ENCODE assay signal across 15 cellular contexts in the genomic region with DNA sequence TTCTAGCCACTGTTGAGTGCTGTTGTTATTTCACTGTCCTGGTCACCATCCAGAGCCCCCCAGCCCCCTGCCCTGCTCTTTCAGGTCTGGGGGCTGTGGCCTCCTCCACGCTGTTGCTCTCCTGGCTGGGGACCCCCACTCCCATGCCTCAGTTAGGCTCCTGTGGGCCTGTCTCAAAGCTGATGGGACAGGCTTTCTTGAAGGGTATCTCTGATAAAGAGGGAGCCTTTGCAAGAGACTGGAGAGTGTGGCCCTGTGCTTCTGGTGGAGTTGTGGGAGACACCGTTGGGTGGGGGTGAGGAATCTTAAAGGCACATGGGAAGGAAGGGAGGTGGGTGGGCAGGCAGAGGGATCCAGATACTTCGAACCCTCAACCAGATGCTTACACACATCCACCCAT. TPM values are rescaled to one million over a fixed set of nuclear protein-coding genes. Genes with fewer than 3 reads are reported as not detected.
DNase-seq lines count a peak whose midpoint lies in the region; ATAC-seq and TF ChIP-seq lines count a peak whose summit lies in the region.
"Had no signal": no experiment of that assay in that cellular context is flagged by ENCODE, and none has a peak within 500 bp of the region (broad histone marks: within the 10 kb centered on the region; RNA-seq: fewer than 3 reads in every experiment).

No MANE protein-coding gene starts in this region.

- peaks cover 2% of the 10 kb centered on the region for H3K9me3 Mint-ChIP-seq in activated CD4-positive, alpha-beta memory T cell treated with anti-CD3 and anti-CD28 coated beads, Interleukin-2, amount 10 ng/mL, durations not matched to agents 7 days and 5 days
- H3K9me3 Mint-ChIP-seq: CD4-positive, alpha-beta T cell had no signal

- CTCF ChIA-PET in HEK293 (lab: Yijun Ruan, JAX) = interaction anchor here (10.0 kb wide), 1 partner anchor 16 kb away, joined by 98 read pairs; no protein-coding TSS in a partner anchor
- CTCF ChIA-PET in activated CD4-positive, alpha-beta memory T cell treated with anti-CD3 and anti-CD28 coated beads, Interleukin-2, amount 10 ng/mL, durations not matched to agents 7 days and 5 days (lab: Charles Lee) = no interaction called here

- H3K79me2 ChIP-seq in osteoblast (ENCODE audit: insufficient read depth, low read length) = no peaks in the 10 kb centered on the region

- H3K27ac ChIP-seq in HEK293 (ENCODE audit: extremely low read depth, low read depth, low read length) (peak overlapping the region; percentile 1; the same call in 1 of the 2 replicates), RWPE2 (ENCODE audit: poor library complexity, severe bottlenecking) (no peak overlapping the region), osteoblast (ENCODE audit: low read depth, low read length) (no peak overlapping the region)
- H3K27ac ChIP-seq: C4-2B had no signal

- no peaks in the 10 kb centered on the region for H4K20me1 ChIP-seq in osteoblast (ENCODE audit: insufficient read depth, low read length)

- H3K9me3 ChIP-seq in HEK293 (ENCODE audit: control insufficient read depth, insufficient read depth, low read depth, low read length) = no peaks in the 10 kb centered on the region
- H3K9me3 ChIP-seq in RWPE2 (ENCODE audit: severe bottlenecking) = no peaks in the 10 kb centered on the region
- no peaks in the 10 kb centered on the region for H3K9me3 ChIP-seq in osteoblast (ENCODE audit: low read depth, low read length)

- H3K36me3 ChIP-seq in HEK293 (ENCODE audit: control insufficient read depth in 2 of 2, insufficient read depth in 1 of 2, low read length in 2 of 2) (no peaks in the 10 kb centered on the region), RWPE2 (ENCODE audit: low read depth) (no peaks in the 10 kb centered on the region), osteoblast (ENCODE audit: insufficient read depth, low read length) (no peaks in the 10 kb centered on the region)

- no peak overlapping the region for H3K4me3 Mint-ChIP-seq in activated CD4-positive, alpha-beta memory T cell treated with anti-CD3 and anti-CD28 coated beads, Interleukin-2, amount 10 ng/mL, durations not matched to agents 7 days and 5 days
- H3K4me3 Mint-ChIP-seq: CD4-positive, alpha-beta T cell; H9 had no signal

- DNase-seq in RWPE2 (ENCODE audit: low spot score) = peak; percentile 21
- DNase-seq in osteoblast (ENCODE audit: insufficient read length, low spot score, missing footprints) = peak; percentile 70
- no peak for DNase-seq in NCI-H69 (lab: John Stamatoyannopoulos, UW)
- no peak for DNase-seq in GM03348 (ENCODE audit: low spot score)
- no peak for DNase-seq in activated CD4-positive, alpha-beta memory T cell treated with anti-CD3 and anti-CD28 coated beads, Interleukin-2, amount 10 ng/mL, durations not matched to agents 7 days and 5 days
- DNase-seq: AML-193; Caco-2; CD4-positive, alpha-beta T cell; GDM1; H9 had no signal

- H3K4me2 ChIP-seq in osteoblast (ENCODE audit: insufficient read depth, low read length) = no peak overlapping the region

- TF ChIP-seq CTCF in HEK293 (tag by site-specific recombination; IDR thresholded peaks at IDR 0.05) (no peak), RWPE2 (IDR thresholded peaks at IDR 0.05; ENCODE audit: poor library complexity, severe bottlenecking) (no peak), osteoblast (IDR thresholded peaks at IDR 0.05; ENCODE audit: extremely low read depth, low read depth, low read length) (no peak)

- peaks cover 43% of the 10 kb centered on the region for H3K27me3 Mint-ChIP-seq in activated CD4-positive, alpha-beta memory T cell treated with anti-CD3 and anti-CD28 coated beads, Interleukin-2, amount 10 ng/mL, durations not matched to agents 7 days and 5 days

- H3K27me3 ChIP-seq in RWPE2 (ENCODE audit: insufficient read depth, poor library complexity, severe bottlenecking) (no peaks in the 10 kb centered on the region), osteoblast (ENCODE audit: insufficient read depth, low read length) (peaks cover 13% of the 10 kb centered on the region)

- peaks cover 15% of the 10 kb centered on the region for H3K4me1 Mint-ChIP-seq in activated CD4-positive, alpha-beta memory T cell treated with anti-CD3 and anti-CD28 coated beads, Interleukin-2, amount 10 ng/mL, durations not matched to agents 7 days and 5 days

- no peak overlapping the region for H3K27ac Mint-ChIP-seq in activated CD4-positive, alpha-beta memory T cell treated with anti-CD3 and anti-CD28 coated beads, Interleukin-2, amount 10 ng/mL, durations not matched to agents 7 days and 5 days
- H3K27ac Mint-ChIP-seq: CD4-positive, alpha-beta T cell; H9 had no signal

- POLR2A ChIA-PET in HEK293 (lab: Yijun Ruan, JAX) = no interaction called here
- POLR2A ChIA-PET in activated CD4-positive, alpha-beta memory T cell treated with anti-CD3 and anti-CD28 coated beads, Interleukin-2, amount 10 ng/mL, durations not matched to agents 7 days and 5 days (lab: Charles Lee) = no interaction called here

- H3K4me3 ChIP-seq in HEK293 (ENCODE audit: low read depth, low read length) (no peak overlapping the region), RWPE2 (ENCODE audit: severe bottlenecking) (no peak overlapping the region), osteoblast (ENCODE audit: insufficient read depth, low read length) (no peak overlapping the region)

- H3K4me1 ChIP-seq in HEK293 (ENCODE audit: control insufficient read depth, insufficient read depth, low read length) (peaks cover 18% of the 10 kb centered on the region), RWPE2 (ENCODE audit: insufficient read depth, poor library complexity, severe bottlenecking) (no peaks in the 10 kb centered on the region), osteoblast (ENCODE audit: insufficient read depth, low read length) (peaks cover 21% of the 10 kb centered on the region)

- H3K36me3 Mint-ChIP-seq in activated CD4-positive, alpha-beta memory T cell treated with anti-CD3 and anti-CD28 coated beads, Interleukin-2, amount 10 ng/mL, durations not matched to agents 7 days and 5 days (ENCODE audit: low read depth) = peaks cover 5% of the 10 kb centered on the region

- H2AFZ ChIP-seq in osteoblast (ENCODE audit: low read length) = no peak overlapping the region

- ATAC-seq in RWPE2 (ENCODE audit: low read depth) (no peak), HG02870 (IDR thresholded peaks at IDR 0.05; ENCODE audit: unreplicated experiment) (no peak)

TF ChIP-seq in HEK293, 187 proteins besides CTCF, POLR2A, EP300 and RAD21:
- TF ChIP-seq ZNF2 (tag by site-specific recombination; IDR thresholded peaks at IDR 0.05) = no peak
- no peak for TF ChIP-seq ZNF37A (tag by site-specific recombination; IDR thresholded peaks at IDR 0.05)
- TF ChIP-seq ZNF488 (tag by site-specific recombination; IDR thresholded peaks at IDR 0.05) = no peak
- no peak for TF ChIP-seq ZNF140 (tag by site-specific recombination; IDR thresholded peaks at IDR 0.05)
- TF ChIP-seq ZNF324 (tag by site-specific recombination; IDR thresholded peaks at IDR 0.05) = no peak
- TF ChIP-seq ZNF404 (tag by site-specific recombination; IDR thresholded peaks at IDR 0.05) = no peak
- TF ChIP-seq GLI4 (tag by site-specific recombination; IDR thresholded peaks at IDR 0.05) = no peak
- no peak for TF ChIP-seq ZNF776 (tag by site-specific recombination; IDR thresholded peaks at IDR 0.05; ENCODE audit: borderline replicate concordance)
- no peak for TF ChIP-seq ZNF394 (tag by site-specific recombination; IDR thresholded peaks at IDR 0.05; ENCODE audit: borderline replicate concordance)
- no peak for TF ChIP-seq ZNF623 (tag by site-specific recombination; IDR thresholded peaks at IDR 0.05)
- TF ChIP-seq ZNF391 (tag by site-specific recombination; IDR thresholded peaks at IDR 0.05; ENCODE audit: borderline replicate concordance, low read depth) = no peak
TF ChIP-seq in HEK293: peak in this region for 0.

RNA-seq across cellular contexts. Expression of gene KRT86, which starts 12.2 kb away (rescaled TPM):
- under 0.01 and 0.36 TPM in 2 replicates for total RNA-seq in osteoblast
- under 1 TPM; 0.23 to 0.30 TPM for total RNA-seq in activated CD4-positive, alpha-beta memory T cell treated with anti-CD3 and anti-CD28 coated beads, Interleukin-2, amount 10 ng/mL, durations not matched to agents 7 days and 5 days
- total RNA-seq: Caco-2; CD4-positive, alpha-beta T cell; H1; H9 had no signal

RNA-seq across cellular contexts. Expression of gene KRT81, which starts 29.0 kb away (rescaled TPM):
- total RNA-seq in osteoblast = 0.29 TPM in 1 of 2 replicates, not detected in the other
- total RNA-seq in activated CD4-positive, alpha-beta memory T cell treated with anti-CD3 and anti-CD28 coated beads, Interleukin-2, amount 10 ng/mL, durations not matched to agents 7 days and 5 days = not detected
- total RNA-seq: CD4-positive, alpha-beta T cell; H1; H9; HT-29 had no signal

RNA-seq across cellular contexts. Expression of gene KRT7, which starts 29.2 kb away (rescaled TPM):
- 20.9 and 27.9 TPM in 2 replicates for total RNA-seq in osteoblast
- 1 to 10 TPM; 9.1 to 9.3 TPM for total RNA-seq in activated CD4-positive, alpha-beta memory T cell treated with anti-CD3 and anti-CD28 coated beads, Interleukin-2, amount 10 ng/mL, durations not matched to agents 7 days and 5 days
- total RNA-seq: CD4-positive, alpha-beta T cell had no signal

RNA-seq across cellular contexts. Expression of gene KRT83, which starts 58.9 kb away (rescaled TPM):
- not detected in 2 replicates for total RNA-seq in osteoblast
- not detected for total RNA-seq in activated CD4-positive, alpha-beta memory T cell treated with anti-CD3 and anti-CD28 coated beads, Interleukin-2, amount 10 ng/mL, durations not matched to agents 7 days and 5 days
- total RNA-seq: Caco-2; CD4-positive, alpha-beta T cell; H1; H9 had no signal

Comparison
In these comparisons a context has a peak if more than half of its experiments do, and no peak if none do; other contexts are left out.
1. DNase-seq: peak in RWPE2 (single experiment) and osteoblast (single experiment); none in NCI-H69 (single experiment), GM03348 (single experiment) and activated CD4-positive, alpha-beta memory T cell treated with anti-CD3 and anti-CD28 coated beads, Interleukin-2, amount 10 ng/mL, durations not matched to agents 7 days and 5 days (single experiment).